ENCODE assay signal across 12 cellular contexts in the genomic region with DNA sequence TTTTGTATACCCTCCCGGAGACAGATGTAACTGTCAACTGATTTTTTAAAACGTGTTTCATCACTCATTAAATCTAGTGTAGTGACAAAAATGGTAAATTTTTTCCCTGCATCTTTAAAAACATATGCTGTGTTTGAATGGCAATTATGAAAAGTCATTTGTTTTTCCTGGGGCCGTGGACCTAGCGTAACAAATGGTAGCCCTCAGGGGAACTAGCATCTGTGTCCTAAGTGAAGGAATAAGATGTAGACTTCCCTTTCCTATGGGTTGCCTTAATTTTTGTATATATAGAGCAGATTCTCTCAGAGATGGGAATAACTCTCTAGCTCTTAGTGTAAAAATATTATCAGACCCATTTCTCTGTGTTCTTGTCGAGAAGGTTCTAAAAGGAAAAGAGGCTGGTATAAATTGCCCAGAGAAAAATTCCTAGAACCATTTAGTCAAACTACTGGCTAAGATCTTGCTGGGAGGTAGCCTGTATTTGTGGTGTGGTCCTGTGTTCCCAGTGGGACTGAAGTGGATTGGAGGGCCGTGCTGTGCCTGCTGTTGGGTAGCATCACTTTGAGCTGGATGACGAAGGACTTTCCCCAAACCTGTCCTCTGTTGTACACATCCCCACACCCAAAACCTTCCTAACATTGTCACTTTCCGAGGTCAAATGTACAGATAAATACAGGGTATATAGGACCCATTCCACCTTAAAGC.
DNase-seq lines count a peak whose midpoint lies in the region; ATAC-seq and TF ChIP-seq lines count a peak whose summit lies in the region.
"Had no signal": no experiment of that assay in that cellular context is flagged by ENCODE, and none has a peak within 500 bp of the region (broad histone marks: within the 10 kb centered on the region; RNA-seq: fewer than 3 reads in every experiment).

No MANE protein-coding gene starts in this region.

- CTCF ChIA-PET in PC-3 (lab: Charles Lee) = interaction anchor here (0.5 kb wide), 1 partner anchor 14 kb away, joined by 3 read pairs; no protein-coding TSS in a partner anchor

- H3K9me3 Mint-ChIP-seq in activated T-cell treated with anti-CD3 and anti-CD28 coated beads, Interleukin-2, amount 50 U/mL, for 24 hours = no peaks in the 10 kb centered on the region
- no peaks in the 10 kb centered on the region for H3K9me3 Mint-ChIP-seq in immature natural killer cell

- H3K27ac ChIP-seq in SJCRH30 (peak overlapping the region; percentile 80), thymus (ENCODE audit: low read depth) (peak overlapping the region; percentile 85), PC-3 (ENCODE audit: low read length) (no peak overlapping the region)

- no peak overlapping the region for H3K9ac ChIP-seq in PC-3 (ENCODE audit: low read length)

- peaks cover 6% of the 10 kb centered on the region; the same call in 1 of the 2 replicates for H4K20me1 ChIP-seq in PC-3 (ENCODE audit: low read length)

- H3K9me2 ChIP-seq in PC-3 (replicated peaks; ENCODE audit: low read length) = no peaks in the 10 kb centered on the region

- H3K36me3 ChIP-seq in SJCRH30 (no peaks in the 10 kb centered on the region), thymus (ENCODE audit: control insufficient read depth, insufficient read depth) (no peaks in the 10 kb centered on the region), PC-3 (ENCODE audit: low read depth, low read length) (no peaks in the 10 kb centered on the region), BE2C (no peaks in the 10 kb centered on the region)
- H3K36me3 ChIP-seq: cardiac muscle cell had no signal

- H3K27ac Mint-ChIP-seq in activated T-cell treated with anti-CD3 and anti-CD28 coated beads, Interleukin-2, amount 50 U/mL, for 24 hours = peak overlapping the region; percentile 93
- peak overlapping the region; percentile 90 to 96 (median 92) for H3K27ac Mint-ChIP-seq in immature natural killer cell

- POLR2A ChIA-PET in PC-3 (lab: Charles Lee; ENCODE audit: unreplicated experiment) = no interaction called here

- no peaks in the 10 kb centered on the region for H3F3A ChIP-seq in PC-3 (ENCODE audit: low read length, unreplicated experiment)

- H2AFZ ChIP-seq in PC-3 (ENCODE audit: low read length) = no peak overlapping the region

- H3K4me3 Mint-ChIP-seq in activated T-cell treated with anti-CD3 and anti-CD28 coated beads, Interleukin-2, amount 50 U/mL, for 24 hours = peak overlapping the region; percentile 73
- H3K4me3 Mint-ChIP-seq in immature natural killer cell = peak overlapping the region; percentile 5 to 91 (median 87)

- peaks cover 62% of the 10 kb centered on the region for H3K79me2 ChIP-seq in PC-3 (ENCODE audit: low read length)

- H3K4me3 ChIP-seq in SJCRH30 (peak overlapping the region; percentile 27), thymus (ENCODE audit: low read length) (no peak overlapping the region), PC-3 (ENCODE audit: low read length) (no peak overlapping the region), BE2C (ENCODE audit: low read depth, low read length) (no peak overlapping the region)
- H3K4me3 ChIP-seq: cardiac muscle cell had no signal

- H3K4me1 Mint-ChIP-seq in activated T-cell treated with anti-CD3 and anti-CD28 coated beads, Interleukin-2, amount 50 U/mL, for 24 hours (ENCODE audit: low read depth) = peaks cover 88% of the 10 kb centered on the region
- peaks cover 48 to 68% of the 10 kb centered on the region in 2 donors for H3K4me1 Mint-ChIP-seq in immature natural killer cell

- peaks cover 2% of the 10 kb centered on the region for H3K36me3 Mint-ChIP-seq in activated T-cell treated with anti-CD3 and anti-CD28 coated beads, Interleukin-2, amount 50 U/mL, for 24 hours (ENCODE audit: low read depth)
- H3K36me3 Mint-ChIP-seq in immature natural killer cell = no peaks in the 10 kb centered on the region

- TF ChIP-seq CTCF in PC-3 (conservative IDR thresholded peaks at IDR 0.05; ENCODE audit: low read depth, low read length) (no peak), BE2C (IDR thresholded peaks at IDR 0.05; ENCODE audit: low read depth, low read length) (no peak)

- H3K9me3 ChIP-seq in SJCRH30 (replicated peaks) = no peaks in the 10 kb centered on the region
- H3K9me3 ChIP-seq in thymus (ENCODE audit: control insufficient read depth) = no peaks in the 10 kb centered on the region
- no peaks in the 10 kb centered on the region for H3K9me3 ChIP-seq in PC-3 (ENCODE audit: low read length)
- no peaks in the 10 kb centered on the region for H3K9me3 ChIP-seq in BE2C

- BruUV-seq in PC-3 (replicated peaks; lab: Mats Ljungman, UMichigan) = no TSS peak

- H3K4me2 ChIP-seq in PC-3 (ENCODE audit: low read length) = no peak overlapping the region

- ATAC-seq in PC-3 = no peak

- no peak for DNase-seq in activated T-cell treated with anti-CD3 and anti-CD28 coated beads, Interleukin-2, amount 50 U/mL, for 24 hours
- no peak for DNase-seq in activated T-cell treated with anti-CD3 and anti-CD28 coated beads for 4 hours
- DNase-seq in SJCRH30 = peak; percentile 64 to 83
- no peak for DNase-seq in immature natural killer cell
- no peak for DNase-seq in PC-3
- no peak for DNase-seq in BE2C
- DNase-seq in cortex of kidney (lab: John Stamatoyannopoulos, UW) = no peak
- DNase-seq: C1 segment of cervical spinal cord, hypothalamus, occipital lobe had no signal

- H3K4me1 ChIP-seq in SJCRH30 = peaks cover 36% of the 10 kb centered on the region
- peaks cover 8% of the 10 kb centered on the region for H3K4me1 ChIP-seq in thymus (ENCODE audit: control insufficient read depth, insufficient read depth, low read length)
- H3K4me1 ChIP-seq in PC-3 (ENCODE audit: insufficient read depth, low read length) = peaks cover 66% of the 10 kb centered on the region
- 0 out of 2 replicates have a peak, but pooled peaks cover 3% of the 10 kb centered on the region for H3K4me1 ChIP-seq in BE2C

- intact Hi-C loops in PC-3 (cut with micrococcal nuclease) = no loop called here

- 70% methylated on average over 8 of the region's 8 CpGs for WGBS in thymus

- H3K27me3 Mint-ChIP-seq in activated T-cell treated with anti-CD3 and anti-CD28 coated beads, Interleukin-2, amount 50 U/mL, for 24 hours = no peaks in the 10 kb centered on the region
- H3K27me3 Mint-ChIP-seq in immature natural killer cell (ENCODE audit: low read depth in 3 of 3) = peaks cover 0 to 3% (median 0%) of the 10 kb centered on the region in 3 donors

- no peaks in the 10 kb centered on the region for H3K27me3 ChIP-seq in SJCRH30
- no peaks in the 10 kb centered on the region for H3K27me3 ChIP-seq in thymus (ENCODE audit: control insufficient read depth, insufficient read depth)
- H3K27me3 ChIP-seq in PC-3 (ENCODE audit: low read length) = no peaks in the 10 kb centered on the region
- no peaks in the 10 kb centered on the region for H3K27me3 ChIP-seq in BE2C
- H3K27me3 ChIP-seq: cardiac muscle cell had no signal

Comparison
In these comparisons a context has a peak if more than half of its experiments do, and no peak if none do; other contexts are left out.
1. DNase-seq: peak in SJCRH30 (2 of 2); none in activated T-cell treated with anti-CD3 and anti-CD28 coated beads, Interleukin-2, amount 50 U/mL, for 24 hours (single experiment), activated T-cell treated with anti-CD3 and anti-CD28 coated beads for 4 hours (single experiment), immature natural killer cell (0 of 3), PC-3 (single experiment), BE2C (single experiment) and cortex of kidney (single experiment).